ENCODE assay signal across 8 cellular contexts in genomic region chr3:179464296-179465092, GRCh38.
DNase-seq lines count a peak whose midpoint lies in the region; ATAC-seq, FAIRE-seq and TF ChIP-seq lines count a peak whose summit lies in the region.

No MANE protein-coding gene starts in this region.

- DNase-seq in DMS153 (lab: John Stamatoyannopoulos, UW) (peak; percentile 81), NCI-H510A (lab: John Stamatoyannopoulos, UW) (peak; percentile 8), islet precursor cell (peak; percentile 54), H54 (ENCODE audit: insufficient read length, low spot score) (no peak), nucleus accumbens (lab: John Stamatoyannopoulos, UW) (no peak), DMS114 treated with DMSO at 0.1 percent for 48 hours (lab: John Stamatoyannopoulos, UW; ENCODE audit: unreplicated experiment) (no peak)

- FAIRE-seq in H54 (lab: Jason Lieb, UNC): no peak

- no peak for TF ChIP-seq POLR2A in H54 (IDR thresholded peaks at IDR 0.05; ENCODE audit: low read depth, low read length)

- ATAC-seq in GM21529 (IDR thresholded peaks at IDR 0.05; ENCODE audit: unreplicated experiment) (peak; percentile 83), GM21515 (IDR thresholded peaks at IDR 0.05; ENCODE audit: unreplicated experiment) (no peak)

Comparison
In these comparisons a context has a peak if more than half of its experiments do, and no peak if none do; other contexts are left out.
1. DNase-seq: peak in DMS153 (single experiment), NCI-H510A (single experiment) and islet precursor cell (single experiment); none in H54 (single experiment), nucleus accumbens (0 of 56) and DMS114 treated with DMSO at 0.1 percent for 48 hours (single experiment).